38 cellular contexts compared by ENCODE assay signal in the genomic region with DNA sequence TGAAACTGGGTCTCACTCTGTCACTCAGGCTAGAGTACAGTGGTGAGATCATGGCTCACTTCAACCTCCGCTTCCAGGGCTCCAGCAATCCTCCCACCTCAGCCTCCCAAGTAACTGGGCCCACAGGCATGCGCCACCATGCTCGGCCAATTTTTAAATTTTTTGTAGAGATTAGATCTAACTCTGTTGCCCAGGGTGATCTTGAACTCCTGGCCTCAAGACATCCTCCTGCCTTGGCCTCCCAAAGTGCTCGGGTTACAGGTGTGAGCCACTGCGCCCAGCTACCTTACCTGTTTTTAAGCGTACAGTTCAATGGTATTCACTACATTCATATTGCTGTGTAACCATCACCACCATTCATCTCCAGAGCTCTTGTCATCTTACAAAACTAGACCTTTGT.
"Had no signal": no experiment of that assay in that cellular context is flagged by ENCODE, and none has a peak within 500 bp of the region (broad histone marks: within the 10 kb centered on the region; RNA-seq: fewer than 3 reads in every experiment).

No MANE protein-coding gene starts in this region.

- H3K4me3 Mint-ChIP-seq: activated naive CD4-positive, alpha-beta T cell treated with anti-CD3 and anti-CD28 coated beads for 36 hours; activated naive CD4-positive, alpha-beta T cell treated with anti-CD3 and anti-CD28 coated beads, Interleukin-2, amount 10 ng/mL, durations not matched to agents 7 days and 5 days; activated naive CD4-positive, alpha-beta T cell treated with anti-CD3 and anti-CD28 coated beads, Interleukin-2, amount 50 U/mL, for 24 hours; activated naive CD8-positive, alpha-beta T cell; activated naive CD8-positive, alpha-beta T cell treated with anti-CD3 and anti-CD28 coated beads for 36 hours; activated naive CD8-positive, alpha-beta T cell treated with anti-CD3 and anti-CD28 coated beads, Interleukin-2, amount 10 ng/mL, durations not matched to agents 7 days and 5 days; activated naive CD8-positive, alpha-beta T cell treated with anti-CD3 and anti-CD28 coated beads, Interleukin-2, amount 50 U/mL, for 24 hours; activated T-cell treated with anti-CD3 and anti-CD28 coated beads, Interleukin-2, amount 50 U/mL, for 24 hours; activated T-cell treated with anti-CD3 and anti-CD28 coated beads, Interleukin-2, amount 50 U/mL, for 4 hours; activated T-cell treated with anti-CD3 and anti-CD28 coated beads, Interleukin-2, amount 50 U/mL, for 72 hours; activated T-helper 1 cell treated with anti-CD3 and anti-CD28 coated beads, Interleukin-12 subunit alpha, Interleukin-12 subunit beta, Interleukin-2, Interleukin-4 antibody, amounts not matched to agents 30 ng/mL and 10 ng/mL and 1 ng/mL, durations not matched to agents 14 hours and 24 hours and 36 hours; activated T-helper 17 cell treated with anti-CD3 and anti-CD28 coated beads, Interleukin-2, amount 50 U/mL, for 72 hours; brain; central memory CD8-positive, alpha-beta T cell had no signal

- H3K27ac ChIP-seq: adrenal gland, ascending aorta, body of pancreas, brain microvascular endothelial cell, breast epithelium, cardiac muscle cell had no signal

- H3K4me1 Mint-ChIP-seq: activated naive CD4-positive, alpha-beta T cell treated with anti-CD3 and anti-CD28 coated beads, Interleukin-2, amount 10 ng/mL, durations not matched to agents 7 days and 5 days; activated naive CD4-positive, alpha-beta T cell treated with anti-CD3 and anti-CD28 coated beads, Interleukin-2, amount 50 U/mL, for 24 hours; activated naive CD8-positive, alpha-beta T cell treated with anti-CD3 and anti-CD28 coated beads for 36 hours; activated naive CD8-positive, alpha-beta T cell treated with anti-CD3 and anti-CD28 coated beads, Interleukin-2, amount 10 ng/mL, durations not matched to agents 7 days and 5 days; activated naive CD8-positive, alpha-beta T cell treated with anti-CD3 and anti-CD28 coated beads, Interleukin-2, amount 50 U/mL, for 24 hours; central memory CD8-positive, alpha-beta T cell had no signal

- H3K27me3 ChIP-seq: adrenal gland, ascending aorta, body of pancreas, brain microvascular endothelial cell, breast epithelium, cardiac muscle cell had no signal

- H3K27ac Mint-ChIP-seq: activated naive CD4-positive, alpha-beta T cell treated with anti-CD3 and anti-CD28 coated beads for 36 hours; activated naive CD4-positive, alpha-beta T cell treated with anti-CD3 and anti-CD28 coated beads, Interleukin-2, amount 10 ng/mL, durations not matched to agents 7 days and 5 days; activated naive CD4-positive, alpha-beta T cell treated with anti-CD3 and anti-CD28 coated beads, Interleukin-2, amount 50 U/mL, for 24 hours; activated naive CD4-positive, alpha-beta T cell treated with anti-CD3 and anti-CD28 coated beads, Interleukin-2, amount 50 U/mL, for 72 hours; activated naive CD8-positive, alpha-beta T cell; activated naive CD8-positive, alpha-beta T cell treated with anti-CD3 and anti-CD28 coated beads for 36 hours; activated naive CD8-positive, alpha-beta T cell treated with anti-CD3 and anti-CD28 coated beads, Interleukin-2, amount 10 ng/mL, durations not matched to agents 7 days and 5 days; activated naive CD8-positive, alpha-beta T cell treated with anti-CD3 and anti-CD28 coated beads, Interleukin-2, amount 50 U/mL, for 24 hours; activated T-cell treated with anti-CD3 and anti-CD28 coated beads, Interleukin-2, amount 50 U/mL, for 24 hours; activated T-cell treated with anti-CD3 and anti-CD28 coated beads, Interleukin-2, amount 50 U/mL, for 72 hours; activated T-helper 1 cell treated with anti-CD3 and anti-CD28 coated beads, Interleukin-12 subunit alpha, Interleukin-12 subunit beta, Interleukin-2, Interleukin-4 antibody, amounts not matched to agents 30 ng/mL and 10 ng/mL and 1 ng/mL, durations not matched to agents 14 hours and 24 hours and 36 hours; activated T-helper 17 cell treated with anti-CD3 and anti-CD28 coated beads, Interleukin-2, amount 50 U/mL, for 72 hours; activated T-helper 2 cell treated with anti-CD3 and anti-CD28 coated beads, Interferon-gamma antibody, Interleukin-2, Interleukin-4, amounts not matched to agents 10 μg/mL and 5 μg/mL and 100 μg/mL, durations not matched to agents 14 hours and 24 hours and 36 hours; brain had no signal

- H3K36me3 Mint-ChIP-seq: activated naive CD4-positive, alpha-beta T cell treated with anti-CD3 and anti-CD28 coated beads, Interleukin-2, amount 10 ng/mL, durations not matched to agents 7 days and 5 days; activated naive CD8-positive, alpha-beta T cell; activated naive CD8-positive, alpha-beta T cell treated with anti-CD3 and anti-CD28 coated beads, Interleukin-2, amount 10 ng/mL, durations not matched to agents 7 days and 5 days; brain had no signal

- H3K36me3 ChIP-seq: adrenal gland, ascending aorta, brain microvascular endothelial cell, breast epithelium, cardiac muscle cell had no signal

- H3K4me1 ChIP-seq: adrenal gland, ascending aorta, breast epithelium had no signal

- DNase-seq: activated effector memory CD4-positive, alpha-beta T cell treated with anti-CD3 and anti-CD28 coated beads, Interleukin-2, amount 50 U/mL, for 16 hours; activated effector memory CD4-positive, alpha-beta T cell treated with Interleukin-2 at 50 U/mL for 16 hours; activated gamma-delta T cell; activated gamma-delta T cell treated with Interleukin-2 at 50 U/mL for 16 hours; activated naive CD4-positive, alpha-beta T cell; activated naive CD4-positive, alpha-beta T cell treated with anti-CD3 and anti-CD28 coated beads for 36 hours; activated naive CD4-positive, alpha-beta T cell treated with anti-CD3 and anti-CD28 coated beads, Interleukin-2, amount 10 ng/mL, durations not matched to agents 7 days and 5 days; activated naive CD4-positive, alpha-beta T cell treated with anti-CD3 and anti-CD28 coated beads, Interleukin-2, amount 50 U/mL, for 16 hours; activated naive CD4-positive, alpha-beta T cell treated with Interleukin-2 at 50 U/mL for 16 hours; activated naive CD8-positive, alpha-beta T cell treated with anti-CD3 and anti-CD28 coated beads for 36 hours; activated naive CD8-positive, alpha-beta T cell treated with anti-CD3 and anti-CD28 coated beads, Interleukin-2, amount 10 ng/mL, durations not matched to agents 7 days and 5 days; activated naive CD8-positive, alpha-beta T cell treated with anti-CD3 and anti-CD28 coated beads, Interleukin-2, amount 50 U/mL, for 24 hours; activated T-cell treated with anti-CD3 and anti-CD28 coated beads, Interleukin-2, amount 50 U/mL, for 1 hour; activated T-cell treated with anti-CD3 and anti-CD28 coated beads, Interleukin-2, amount 50 U/mL, for 24 hours; activated T-cell treated with anti-CD3 and anti-CD28 coated beads, Interleukin-2, amount 50 U/mL, for 4 hours; activated T-cell treated with anti-CD3 and anti-CD28 coated beads, Interleukin-2, amount 50 U/mL, for 48 hours; activated T-cell treated with anti-CD3 and anti-CD28 coated beads, Interleukin-2, amount 50 U/mL, for 72 hours; adrenal gland; amniotic stem cell; amygdala; anterior cingulate cortex; aorta; body of pancreas; brain microvascular endothelial cell; caudate nucleus; central memory CD4-positive, alpha-beta T cell; cerebellar nuclear complex had no signal

- H3K9me3 ChIP-seq: adrenal gland, ascending aorta, breast epithelium had no signal

- H3K9me3 Mint-ChIP-seq: activated naive CD4-positive, alpha-beta T cell treated with anti-CD3 and anti-CD28 coated beads, Interleukin-2, amount 10 ng/mL, durations not matched to agents 7 days and 5 days; activated naive CD4-positive, alpha-beta T cell treated with anti-CD3 and anti-CD28 coated beads, Interleukin-2, amount 50 U/mL, for 24 hours; activated naive CD8-positive, alpha-beta T cell treated with anti-CD3 and anti-CD28 coated beads, Interleukin-2, amount 10 ng/mL, durations not matched to agents 7 days and 5 days had no signal

- H3K4me3 ChIP-seq: adrenal gland, ascending aorta, body of pancreas, breast epithelium, cardiac muscle cell had no signal
